ENCODE assay signal across 26 cellular contexts in the genomic region with DNA sequence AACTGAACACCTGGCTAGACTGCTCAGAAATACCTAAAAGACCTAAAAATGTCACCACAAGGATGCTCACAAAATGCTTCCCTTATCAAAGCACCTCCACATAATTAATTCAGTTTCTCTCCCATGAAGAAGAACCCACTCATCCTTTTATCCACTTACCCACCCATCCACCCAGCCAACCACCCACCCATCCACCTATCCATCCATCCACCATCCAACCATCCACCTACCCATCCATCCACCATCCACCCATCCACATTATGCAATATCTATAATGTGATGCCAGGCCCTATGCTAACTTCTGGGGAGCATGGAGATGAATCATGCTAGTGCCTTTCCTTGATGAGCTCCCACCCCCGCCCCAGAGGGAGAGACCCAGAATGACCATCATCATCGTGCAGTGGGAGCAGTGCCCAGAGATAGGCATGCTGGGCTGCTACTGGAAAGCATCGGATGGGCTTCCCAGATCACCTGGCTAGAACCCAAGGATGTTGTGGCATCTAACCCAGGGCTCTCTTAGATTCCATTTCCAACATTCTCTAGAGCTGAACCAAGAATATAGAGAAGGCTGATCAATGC.
"Had no signal": no experiment of that assay in that cellular context is flagged by ENCODE, and none has a peak within 500 bp of the region (broad histone marks: within the 10 kb centered on the region; RNA-seq: fewer than 3 reads in every experiment).

No MANE protein-coding gene starts in this region.

- ATAC-seq: activated CD4-positive, alpha-beta T cell treated with anti-CD3 and anti-CD28 coated beads for 36 hours; lower lobe of right lung; naive thymus-derived CD8-positive, alpha-beta T cell; psoas muscle; right cardiac atrium; stimulated activated naive CD8-positive, alpha-beta T cell treated with anti-CD3 and anti-CD28 coated beads, Interleukin-15, Interleukin-2, amounts not matched to agents 100 U/mL and 50 U/mL, for 24 hours; T-cell had no signal

- DNase-seq: activated B cell treated with CpG ODN at 0.5 μM for 24 hours; activated CD4-positive, alpha-beta T cell treated with anti-CD3 and anti-CD28 coated beads for 36 hours; activated CD4-positive, alpha-beta T cell treated with anti-CD3 and anti-CD28 coated beads, Interleukin-2, amount 50 U/mL, for 4 hours; activated CD8-positive, alpha-beta memory T cell treated with anti-CD3 and anti-CD28 coated beads for 24 hours; activated CD8-positive, alpha-beta memory T cell treated with anti-CD3 and anti-CD28 coated beads, Interleukin-2, amount 50 U/mL, for 4 hours; activated effector memory CD4-positive, alpha-beta T cell treated with Interleukin-2 at 50 U/mL for 16 hours; activated naive CD4-positive, alpha-beta T cell treated with anti-CD3 and anti-CD28 coated beads for 36 hours; activated T-cell treated with anti-CD3 and anti-CD28 coated beads, Interleukin-2, amount 50 U/mL, for 48 hours; amygdala; effector CD8-positive, alpha-beta T cell; erythroblast; kidney; lower lobe of right lung; mesendoderm; naive thymus-derived CD8-positive, alpha-beta T cell; ovary; psoas muscle; right cardiac atrium; stimulated activated CD4-positive, alpha-beta T cell treated with anti-CD3 and anti-CD28 coated beads, Interleukin-12 subunit alpha, Interleukin-12 subunit beta, amount 100 ng/mL, for 4 hours; stimulated activated CD4-positive, alpha-beta T cell treated with anti-CD3 and anti-CD28 coated beads, Interleukin-4, amount 100 ng/mL, for 4 hours; stimulated activated naive CD8-positive, alpha-beta T cell treated with anti-CD3 and anti-CD28 coated beads, Interleukin-15, Interleukin-2, amounts not matched to agents 100 U/mL and 50 U/mL, for 24 hours; T-cell had no signal

- H3K4me3 Mint-ChIP-seq: activated B cell treated with CpG ODN at 0.5 μM for 24 hours; activated CD4-positive, alpha-beta T cell treated with anti-CD3 and anti-CD28 coated beads for 36 hours; activated naive CD4-positive, alpha-beta T cell treated with anti-CD3 and anti-CD28 coated beads for 36 hours; dendritic cell treated with granulocyte-macrophage colony-stimulating factor and Interleukin-4, amounts not matched to agents 40 ng/mL and 50 ng/mL, for 4 days; naive thymus-derived CD8-positive, alpha-beta T cell; T-cell had no signal

- H3K27me3 Mint-ChIP-seq: activated CD4-positive, alpha-beta T cell treated with anti-CD3 and anti-CD28 coated beads for 36 hours; dendritic cell treated with granulocyte-macrophage colony-stimulating factor and Interleukin-4, amounts not matched to agents 40 ng/mL and 50 ng/mL, for 4 days; naive thymus-derived CD8-positive, alpha-beta T cell; T-cell had no signal

- H3K27ac Mint-ChIP-seq: activated B cell treated with CpG ODN at 0.5 μM for 24 hours; activated CD4-positive, alpha-beta T cell treated with anti-CD3 and anti-CD28 coated beads for 36 hours; activated naive CD4-positive, alpha-beta T cell treated with anti-CD3 and anti-CD28 coated beads for 36 hours; dendritic cell treated with granulocyte-macrophage colony-stimulating factor and Interleukin-4, amounts not matched to agents 40 ng/mL and 50 ng/mL, for 4 days; naive thymus-derived CD8-positive, alpha-beta T cell; T-cell had no signal

- H3K9me3 ChIP-seq: lower lobe of right lung, neutrophil, ovary, psoas muscle, tibial nerve had no signal

- H3K9me3 Mint-ChIP-seq: activated B cell treated with CpG ODN at 0.5 μM for 24 hours; activated naive CD4-positive, alpha-beta T cell treated with anti-CD3 and anti-CD28 coated beads for 36 hours; dendritic cell treated with granulocyte-macrophage colony-stimulating factor and Interleukin-4, amounts not matched to agents 40 ng/mL and 50 ng/mL, for 4 days; naive thymus-derived CD8-positive, alpha-beta T cell; T-cell had no signal

- H3K4me3 ChIP-seq: cardiac muscle cell, lower lobe of right lung, ovary, psoas muscle, tibial nerve had no signal

- H3K4me1 Mint-ChIP-seq: activated B cell treated with CpG ODN at 0.5 μM for 24 hours; activated CD4-positive, alpha-beta T cell treated with anti-CD3 and anti-CD28 coated beads for 36 hours; naive thymus-derived CD8-positive, alpha-beta T cell; T-cell had no signal

- H3K27ac ChIP-seq: cardiac muscle cell, lower lobe of right lung, neutrophil, psoas muscle, tibial nerve had no signal

- H3K27me3 ChIP-seq: cardiac muscle cell, neutrophil, ovary, tibial nerve had no signal

- H3K36me3 Mint-ChIP-seq: naive thymus-derived CD8-positive, alpha-beta T cell; T-cell had no signal

- H3K36me3 ChIP-seq: cardiac muscle cell, ovary had no signal
